Comparison of ENCODE assay signal across 31 cellular contexts in genomic region chr3:186141776-186142175, GRCh38.
"Had no signal": no experiment of that assay in that cellular context is flagged by ENCODE, and none has a peak within 500 bp of the region (broad histone marks: within the 10 kb centered on the region; RNA-seq: fewer than 3 reads in every experiment).

No MANE protein-coding gene starts in this region.

- H3K36me3 ChIP-seq: esophagus squamous epithelium, left lung, pancreas, prostate gland, thoracic aorta had no signal

- H3K36me3 Mint-ChIP-seq: activated naive CD8-positive, alpha-beta T cell treated with anti-CD3 and anti-CD28 coated beads, Interleukin-2, amount 10 ng/mL, durations not matched to agents 7 days and 5 days; stimulated activated effector memory CD8-positive, alpha-beta T cell treated with anti-CD3 and anti-CD28 coated beads, Interleukin-12 subunit alpha, Interleukin-12 subunit beta, amount 100 ng/mL, for 72 hours had no signal

- H3K27me3 ChIP-seq: esophagus squamous epithelium, left lung, pancreas had no signal

- H3K9me3 ChIP-seq: esophagus squamous epithelium, left lung, mucosa of descending colon, pancreas, prostate gland, thoracic aorta had no signal

- H3K9me3 Mint-ChIP-seq: activated naive CD8-positive, alpha-beta T cell treated with anti-CD3 and anti-CD28 coated beads, Interleukin-2, amount 10 ng/mL, durations not matched to agents 7 days and 5 days; dendritic cell treated with granulocyte-macrophage colony-stimulating factor and Interleukin-4, amounts not matched to agents 40 ng/mL and 50 ng/mL, for 4 days; nephron; stimulated activated effector memory CD8-positive, alpha-beta T cell treated with anti-CD3 and anti-CD28 coated beads, Interleukin-12 subunit alpha, Interleukin-12 subunit beta, amount 100 ng/mL, for 72 hours; stimulated activated naive CD8-positive, alpha-beta T cell treated with anti-CD3 and anti-CD28 coated beads, Interleukin-15, Interleukin-2, amounts not matched to agents 100 ng/mL and 50 ng/mL, for 24 hours had no signal

- H3K27ac ChIP-seq: epithelial cell of prostate, esophagus squamous epithelium, left lung, pancreas, prostate gland, thoracic aorta, VCaP had no signal

- ATAC-seq: activated CD4-positive, CD25-positive, alpha-beta regulatory T cell treated with anti-CD3 and anti-CD28 coated beads, Interleukin-2, amount 50 U/mL, for 24 hours; left lung; mucosa of descending colon; pancreas; sciatic nerve; stimulated activated effector memory CD8-positive, alpha-beta T cell treated with anti-CD3 and anti-CD28 coated beads, Interleukin-12 subunit alpha, Interleukin-12 subunit beta, amount 100 ng/mL, for 72 hours had no signal

- H3K4me1 ChIP-seq: esophagus squamous epithelium, left lung, prostate gland had no signal

- H3K4me3 ChIP-seq: esophagus squamous epithelium, left lung, lung, mucosa of descending colon, pancreas, prostate gland, thoracic aorta had no signal

- DNase-seq: activated CD4-positive, alpha-beta T cell treated with anti-CD3 and anti-CD28 coated beads for 48 hours; activated CD4-positive, alpha-beta T cell treated with anti-CD3 and anti-CD28 coated beads, Interleukin-2, amount 50 U/mL, for 48 hours; activated CD8-positive, alpha-beta memory T cell treated with anti-CD3 and anti-CD28 coated beads for 24 hours; activated effector memory CD4-positive, alpha-beta T cell treated with Interleukin-2 at 50 U/mL for 16 hours; activated naive CD4-positive, alpha-beta T cell treated with Interleukin-2 at 50 U/mL for 16 hours; activated naive CD8-positive, alpha-beta T cell treated with anti-CD3 and anti-CD28 coated beads, Interleukin-2, amount 10 ng/mL, durations not matched to agents 7 days and 5 days; amniotic stem cell; caudate nucleus; effector CD4-positive, alpha-beta T cell; esophagus squamous epithelium; kidney glomerular epithelial cell; left lung; mesendoderm; mucosa of descending colon; nucleus accumbens; pancreas; retina; small intestine; stimulated activated CD4-positive, alpha-beta T cell treated with anti-CD3 and anti-CD28 coated beads, Interleukin-4, amount 100 ng/mL, for 24 hours; trophoblast cell had no signal

- H3K27ac Mint-ChIP-seq: activated naive CD8-positive, alpha-beta T cell treated with anti-CD3 and anti-CD28 coated beads, Interleukin-2, amount 10 ng/mL, durations not matched to agents 7 days and 5 days; dendritic cell treated with granulocyte-macrophage colony-stimulating factor and Interleukin-4, amounts not matched to agents 40 ng/mL and 50 ng/mL, for 4 days; stimulated activated effector memory CD8-positive, alpha-beta T cell treated with anti-CD3 and anti-CD28 coated beads, Interleukin-12 subunit alpha, Interleukin-12 subunit beta, amount 100 ng/mL, for 72 hours; stimulated activated naive CD8-positive, alpha-beta T cell treated with anti-CD3 and anti-CD28 coated beads, Interleukin-15, Interleukin-2, amounts not matched to agents 100 ng/mL and 50 ng/mL, for 24 hours had no signal

- H3K4me3 Mint-ChIP-seq: activated naive CD8-positive, alpha-beta T cell treated with anti-CD3 and anti-CD28 coated beads, Interleukin-2, amount 10 ng/mL, durations not matched to agents 7 days and 5 days; dendritic cell treated with granulocyte-macrophage colony-stimulating factor and Interleukin-4, amounts not matched to agents 40 ng/mL and 50 ng/mL, for 4 days; nephron; stimulated activated effector memory CD8-positive, alpha-beta T cell treated with anti-CD3 and anti-CD28 coated beads, Interleukin-12 subunit alpha, Interleukin-12 subunit beta, amount 100 ng/mL, for 72 hours; stimulated activated naive CD8-positive, alpha-beta T cell treated with anti-CD3 and anti-CD28 coated beads, Interleukin-15, Interleukin-2, amounts not matched to agents 100 ng/mL and 50 ng/mL, for 24 hours had no signal

- H3K4me1 Mint-ChIP-seq: stimulated activated effector memory CD8-positive, alpha-beta T cell treated with anti-CD3 and anti-CD28 coated beads, Interleukin-12 subunit alpha, Interleukin-12 subunit beta, amount 100 ng/mL, for 72 hours had no signal
